25 cellular contexts compared by ENCODE assay signal in the genomic region with DNA sequence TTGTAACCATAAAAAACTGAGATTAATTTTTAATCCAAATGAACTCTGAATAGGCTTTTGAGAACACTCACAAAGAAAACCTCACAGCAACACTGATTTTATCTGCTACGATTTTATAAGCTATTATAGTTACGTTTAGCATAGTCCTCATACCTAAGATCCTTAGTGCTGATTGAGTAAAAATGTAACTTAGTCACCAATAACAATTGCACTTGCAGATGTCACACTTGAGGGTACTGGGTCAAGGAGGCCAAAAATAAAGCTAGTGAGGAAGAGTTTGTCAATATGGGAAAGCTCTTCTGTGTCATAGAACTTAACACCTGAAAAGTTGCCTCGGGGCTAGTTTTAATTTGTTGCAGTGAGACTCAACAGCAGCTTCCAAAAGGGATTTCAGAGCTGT.
"Had no signal": no experiment of that assay in that cellular context is flagged by ENCODE, and none has a peak within 500 bp of the region (broad histone marks: within the 10 kb centered on the region; RNA-seq: fewer than 3 reads in every experiment).

No MANE protein-coding gene starts in this region.

- DNase-seq: heart left ventricle; hypothalamus; immature natural killer cell; kidney; lower lobe of right lung; mammary epithelial cell; midbrain; mucosa of descending colon; naive thymus-derived CD4-positive, alpha-beta T cell; ovary; retina; right cardiac atrium; sigmoid colon; small intestine; spleen; stimulated activated CD4-positive, alpha-beta T cell treated with anti-CD3 and anti-CD28 coated beads, Interleukin-4, amount 100 ng/mL, for 24 hours; stimulated activated naive CD4-positive, alpha-beta T cell; stimulated activated naive CD8-positive, alpha-beta T cell treated with anti-CD3 and anti-CD28 coated beads, Interleukin-15, amount 100 ng/mL, for 72 hours; substantia nigra; upper lobe of left lung had no signal

- H3K9me3 ChIP-seq: lower lobe of right lung, mucosa of descending colon, ovary, sigmoid colon, tibial nerve, upper lobe of left lung, vagina had no signal

- H3K36me3 ChIP-seq: heart left ventricle, lower lobe of right lung, ovary, sigmoid colon, spleen, tibial nerve, upper lobe of left lung, vagina had no signal

- H3K4me3 ChIP-seq: heart left ventricle, lower lobe of right lung, mucosa of descending colon, ovary, sigmoid colon, spleen, tibial nerve, upper lobe of left lung, vagina had no signal

- H3K27ac ChIP-seq: heart left ventricle, lower lobe of right lung, ovary, sigmoid colon, spleen, tibial nerve, upper lobe of left lung, vagina had no signal

- H3K4me1 ChIP-seq: heart left ventricle, lower lobe of right lung, sigmoid colon, spleen, tibial nerve, upper lobe of left lung, vagina had no signal

- H3K27me3 ChIP-seq: ovary, sigmoid colon, spleen, tibial nerve, upper lobe of left lung, vagina had no signal

- ATAC-seq: heart left ventricle; left lobe of liver; lower lobe of right lung; mucosa of descending colon; naive thymus-derived CD4-positive, alpha-beta T cell; natural killer cell treated with Interleukin-12 subunit alpha and Interleukin-12 subunit beta and Interleukin-15 and Interleukin-18, amount 100 ng/mL, for 72 hours; right cardiac atrium; stimulated activated effector memory CD8-positive, alpha-beta T cell treated with anti-CD3 and anti-CD28 coated beads, Interleukin-12 subunit alpha, Interleukin-12 subunit beta, amount 100 ng/mL, for 72 hours; stimulated activated naive CD8-positive, alpha-beta T cell treated with anti-CD3 and anti-CD28 coated beads, Interleukin-15, amount 100 ng/mL, for 72 hours had no signal
